ENCODE assay signal across 16 cellular contexts in the genomic region with DNA sequence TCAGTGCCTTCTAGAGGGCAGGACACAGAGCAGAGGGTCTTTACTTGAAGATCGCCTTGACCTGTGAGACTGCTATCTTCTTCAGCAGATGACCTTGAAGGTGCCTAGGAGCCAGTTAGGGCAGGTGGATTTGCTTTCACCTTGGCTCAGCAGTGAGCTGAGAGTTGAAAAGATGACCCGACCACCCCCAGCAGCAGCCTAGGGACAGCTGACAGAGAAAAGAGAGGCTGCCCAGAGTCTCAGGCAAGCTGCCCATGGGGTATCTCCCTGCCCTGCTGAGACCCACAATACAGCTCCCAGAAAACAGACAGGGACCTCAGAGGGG. TPM values are rescaled to one million over a fixed set of nuclear protein-coding genes. Genes with fewer than 3 reads are reported as not detected.
DNase-seq lines count a peak whose midpoint lies in the region; ATAC-seq and TF ChIP-seq lines count a peak whose summit lies in the region.
"Had no signal": no experiment of that assay in that cellular context is flagged by ENCODE, and none has a peak within 500 bp of the region (broad histone marks: within the 10 kb centered on the region; RNA-seq: fewer than 3 reads in every experiment).

No MANE protein-coding gene starts in this region.

- H3K27me3 ChIP-seq in GM23338 (ENCODE audit: insufficient read depth) = peaks cover 39% of the 10 kb centered on the region
- peaks cover 36% of the 10 kb centered on the region for H3K27me3 ChIP-seq in HUES6 (ENCODE audit: control insufficient read depth, insufficient read depth, low read length)
- H3K27me3 ChIP-seq in endodermal cell (ENCODE audit: control insufficient read depth, insufficient read depth, low read length, poor library complexity, severe bottlenecking) = no peaks in the 10 kb centered on the region
- H3K27me3 ChIP-seq in mucosa of stomach (ENCODE audit: control insufficient read depth, insufficient read depth, low read length) = peaks cover 28% of the 10 kb centered on the region
- no peaks in the 10 kb centered on the region for H3K27me3 ChIP-seq in MG63

- no peaks in the 10 kb centered on the region for H4K20me1 ChIP-seq in GM23338 (replicated peaks; ENCODE audit: insufficient read depth)

- WGBS in endodermal cell (ENCODE audit: insufficient coverage in 1 of 2, insufficient read length in 1 of 2), 2 experiments = 85% methylated on average over 2 of the region's 2 CpGs; no CpG with 5 or more reads in 1 of the 2 experiments

- ATAC-seq in GM23338 (peak; percentile 8; the same call in 2 of the 3 replicates), HG02840 (IDR thresholded peaks at IDR 0.05; ENCODE audit: low FRiP score, unreplicated experiment) (no peak)
- ATAC-seq: GM12878 had no signal

- H3K27ac ChIP-seq in GM23338 (ENCODE audit: low read depth) = no peak overlapping the region
- H3K27ac ChIP-seq in HUES6 (ENCODE audit: low read depth, low read length) = no peak overlapping the region
- no peak overlapping the region for H3K27ac ChIP-seq in endodermal cell (ENCODE audit: low read depth, low read length)
- H3K27ac ChIP-seq: C4-2B had no signal

- H3K27ac Mint-ChIP-seq in GM23338 (no peak overlapping the region), endodermal cell (no peak overlapping the region)
- H3K27ac Mint-ChIP-seq: CD4-positive, alpha-beta memory T cell had no signal

- TF ChIP-seq CTCF in GM23338 (conservative IDR thresholded peaks at IDR 0.05; ENCODE audit: low read depth in 2 of 2) (no peak), endodermal cell (conservative IDR thresholded peaks at IDR 0.05) (no peak)

- peaks cover 2% of the 10 kb centered on the region for H3K4me1 Mint-ChIP-seq in GM23338
- no peaks in the 10 kb centered on the region for H3K4me1 Mint-ChIP-seq in endodermal cell
- H3K4me1 Mint-ChIP-seq: CD4-positive, alpha-beta memory T cell had no signal

- H3K4me2 ChIP-seq in GM23338 = peak overlapping the region; percentile 82

- H3K4me1 ChIP-seq in GM23338 (ENCODE audit: insufficient read depth) = peaks cover 6% of the 10 kb centered on the region; the same call in 1 of the 2 replicates
- 0 out of 2 replicates have a peak, but pooled peaks cover 2% of the 10 kb centered on the region for H3K4me1 ChIP-seq in HUES6 (ENCODE audit: control insufficient read depth, insufficient read depth, low read length)
- H3K4me1 ChIP-seq in endodermal cell (ENCODE audit: control insufficient read depth, insufficient read depth, low read length) = no peaks in the 10 kb centered on the region
- no peaks in the 10 kb centered on the region for H3K4me1 ChIP-seq in mucosa of stomach (ENCODE audit: control insufficient read depth, insufficient read depth, low read length)
- H3K4me1 ChIP-seq: BE2C had no signal

- no peaks in the 10 kb centered on the region; the same call in 1 of the 3 replicates for H3K9me3 Mint-ChIP-seq in GM23338
- H3K9me3 Mint-ChIP-seq in endodermal cell = peaks cover 8% of the 10 kb centered on the region

- no peaks in the 10 kb centered on the region for H3K36me3 Mint-ChIP-seq in GM23338 (ENCODE audit: low read depth)
- no peaks in the 10 kb centered on the region for H3K36me3 Mint-ChIP-seq in endodermal cell (ENCODE audit: low read depth)
- H3K36me3 Mint-ChIP-seq: CD4-positive, alpha-beta memory T cell had no signal

- DNase-seq in GM23338 (ENCODE audit: low spot score) (no peak), endodermal cell (no peak), MG63 (no peak)
- DNase-seq in stimulated activated CD8-positive, alpha-beta memory T cell treated with anti-CD3 and anti-CD28 coated beads, Interleukin-4, amount 100 ng/mL, for 48 hours = no peak
- DNase-seq in activated CD4-positive, CD25-positive, alpha-beta regulatory T cell treated with anti-CD3 and anti-CD28 coated beads, Interleukin-2, amount 50 U/mL, for 72 hours = no peak
- DNase-seq: BE2C; CD4-positive, alpha-beta memory T cell; DMS79 had no signal

- H3K9ac ChIP-seq in HUES6 (ENCODE audit: low read length) (no peak overlapping the region), endodermal cell (ENCODE audit: extremely low read depth, low read length, poor library complexity, severe bottlenecking) (no peak overlapping the region), mucosa of stomach (ENCODE audit: low read length) (peak overlapping the region; percentile 36)

- H3K9me3 ChIP-seq in HUES6 (ENCODE audit: control insufficient read depth, insufficient read depth, low read depth, low read length) = peaks cover 4% of the 10 kb centered on the region; the same call in 1 of the 2 replicates
- peaks cover 9% of the 10 kb centered on the region for H3K9me3 ChIP-seq in endodermal cell (ENCODE audit: control insufficient read depth, low read length)
- no peaks in the 10 kb centered on the region for H3K9me3 ChIP-seq in mucosa of stomach (ENCODE audit: control insufficient read depth, low read length)
- no peaks in the 10 kb centered on the region for H3K9me3 ChIP-seq in MG63
- H3K9me3 ChIP-seq: BE2C had no signal

- H3K27me3 Mint-ChIP-seq in GM23338 (ENCODE audit: insufficient read depth, low read depth, poor library complexity) (peaks cover 20% of the 10 kb centered on the region), endodermal cell (ENCODE audit: insufficient read depth) (peaks cover 52% of the 10 kb centered on the region)

- peak overlapping the region; percentile 64 for H3K4me3 ChIP-seq in GM23338
- peak overlapping the region; percentile 33; the same call in 1 of the 2 replicates for H3K4me3 ChIP-seq in HUES6 (ENCODE audit: low read depth, low read length)
- H3K4me3 ChIP-seq in endodermal cell (ENCODE audit: low read length) = no peak overlapping the region
- no peak overlapping the region for H3K4me3 ChIP-seq in mucosa of stomach (ENCODE audit: low read length)
- no peak overlapping the region for H3K4me3 ChIP-seq in MG63
- H3K4me3 ChIP-seq: GM12878 had no signal

- H3F3A ChIP-seq in GM23338 (replicated peaks; ENCODE audit: low read depth) = no peaks in the 10 kb centered on the region

- peak overlapping the region; percentile 99 for H2AFZ ChIP-seq in GM23338

- H3K79me2 ChIP-seq in GM23338 (replicated peaks; ENCODE audit: insufficient read depth) = no peaks in the 10 kb centered on the region

- H3K4me3 Mint-ChIP-seq in GM23338 = peak overlapping the region; percentile 66; the same call in 2 of the 3 replicates
- H3K4me3 Mint-ChIP-seq in endodermal cell = peak overlapping the region; percentile 45
- H3K4me3 Mint-ChIP-seq: CD4-positive, alpha-beta memory T cell had no signal

- H3K36me3 ChIP-seq in GM23338 (ENCODE audit: insufficient read depth) (no peaks in the 10 kb centered on the region), HUES6 (ENCODE audit: control insufficient read depth, insufficient read depth, low read length) (no peaks in the 10 kb centered on the region), endodermal cell (ENCODE audit: control insufficient read depth, insufficient read depth, low read length) (no peaks in the 10 kb centered on the region), mucosa of stomach (ENCODE audit: control insufficient read depth, insufficient read depth, low read length) (no peaks in the 10 kb centered on the region), MG63 (no peaks in the 10 kb centered on the region)
- H3K36me3 ChIP-seq: BE2C had no signal

- H3K9me2 ChIP-seq in GM23338 (ENCODE audit: insufficient read depth) = no peaks in the 10 kb centered on the region

TF ChIP-seq in GM23338, 12 proteins besides CTCF, POLR2A, EP300 and RAD21 (continues in another document):
- TF ChIP-seq REST (IDR thresholded peaks at IDR 0.05; ENCODE audit: unreplicated experiment) (no peak), POLR2AphosphoS5 (IDR thresholded peaks at IDR 0.05; ENCODE audit: low read depth) (no peak), STAT1 (IDR thresholded peaks at IDR 0.05; ENCODE audit: unreplicated experiment) (no peak)

RNA-seq across cellular contexts. Expression of gene LTF, which starts 0.5 kb away (rescaled TPM):
- 1.3 and 3.5 TPM in 2 replicates for total RNA-seq in GM23338 (2014; rRNA removed; shearing (Covaris generic))
- polyA plus RNA-seq in GM23338 (2016; fragmentation: Nextera tagmentation; extraction: Ambion mirVana) = 0.73 and 0.89 TPM in 2 replicates
- under 1 TPM; 0.24 to 0.31 TPM for total RNA-seq in endodermal cell
- polyA plus RNA-seq in endodermal cell (2013, experiment 1 of 2) = not detected
- not detected for polyA plus RNA-seq in endodermal cell (2013, experiment 2 of 2)
- not detected in 2 replicates for total RNA-seq in MG63 (2014; rRNA removed; shearing (Covaris generic); ENCODE audit: low replicate concordance)
- total RNA-seq: CD4-positive, alpha-beta memory T cell; G401; H7 had no signal
- polyA plus RNA-seq: AG04450; CD4-positive, alpha-beta memory T cell had no signal

RNA-seq across cellular contexts. Expression of gene RTP3, which starts 32.6 kb away (rescaled TPM):
- total RNA-seq in GM23338 (2014; rRNA removed; shearing (Covaris generic)) = 0.97 TPM in 1 of 2 replicates, not detected in the other
- 0.16 TPM in 1 of 2 replicates, not detected in the other for polyA plus RNA-seq in GM23338 (2016; fragmentation: Nextera tagmentation; extraction: Ambion mirVana)
- not detected for total RNA-seq in endodermal cell
- polyA plus RNA-seq in endodermal cell (2013, experiment 1 of 2) = not detected
- not detected for polyA plus RNA-seq in endodermal cell (2013, experiment 2 of 2)
- total RNA-seq in MG63 (2014; rRNA removed; shearing (Covaris generic); ENCODE audit: low replicate concordance) = not detected in 2 replicates
- total RNA-seq: CD4-positive, alpha-beta memory T cell; G401; GM12878 had no signal
- polyA plus RNA-seq: CD4-positive, alpha-beta memory T cell had no signal

RNA-seq across cellular contexts. Expression of gene CCRL2, which starts 58.1 kb away (rescaled TPM):
- not detected in 2 replicates for total RNA-seq in GM23338 (2014; rRNA removed; shearing (Covaris generic))
- not detected in 2 replicates for polyA plus RNA-seq in GM23338 (2016; fragmentation: Nextera tagmentation; extraction: Ambion mirVana)
- not detected for total RNA-seq in endodermal cell
- not detected for polyA plus RNA-seq in endodermal cell (2013, experiment 1 of 2)
- not detected for polyA plus RNA-seq in endodermal cell (2013, experiment 2 of 2)
- total RNA-seq in MG63 (2014; rRNA removed; shearing (Covaris generic); ENCODE audit: low replicate concordance) = not detected in 2 replicates
- total RNA-seq: H7 had no signal

Comparison
In these comparisons a context has a peak if more than half of its experiments do, and no peak if none do; other contexts are left out.
1. H3K4me3 ChIP-seq: peak in GM23338 (single experiment) and HUES6 (single experiment); none in endodermal cell (single experiment), mucosa of stomach (single experiment) and MG63 (single experiment).